In the genomic region with DNA sequence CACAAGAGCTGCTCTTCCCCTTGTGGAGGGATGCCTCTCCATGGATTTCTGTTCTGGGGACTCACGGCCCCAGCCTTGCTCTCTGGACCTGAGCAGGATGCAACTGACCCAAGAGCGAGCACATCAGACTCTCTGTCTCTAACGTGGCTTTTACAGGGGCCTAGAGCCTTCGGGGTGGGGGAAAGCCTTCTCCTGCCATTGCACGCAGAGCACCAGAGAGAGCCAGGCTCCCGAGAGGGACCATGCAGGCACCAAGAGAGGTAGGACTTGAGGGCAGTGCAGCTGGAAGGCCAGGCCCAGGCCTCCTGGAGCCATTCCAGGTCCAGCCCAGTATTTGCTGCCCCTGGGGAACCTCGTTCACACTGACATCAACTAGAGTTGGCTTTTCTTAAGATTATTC, we compare ENCODE assay signal across 24 cellular contexts.
"Had no signal": no experiment of that assay in that cellular context is flagged by ENCODE, and none has a peak within 500 bp of the region (broad histone marks: within the 10 kb centered on the region; RNA-seq: fewer than 3 reads in every experiment).

No MANE protein-coding gene starts in this region.

- H3K27ac ChIP-seq: SJSA1 had no signal

- H3K36me3 ChIP-seq: SJSA1 had no signal

- H3K27ac Mint-ChIP-seq: activated B cell treated with CpG ODN at 0.5 μM for 24 hours; activated CD4-positive, alpha-beta T cell treated with anti-CD3 and anti-CD28 coated beads, Interleukin-2, amount 10 ng/mL, durations not matched to agents 24 days and 14 days; activated naive CD4-positive, alpha-beta T cell treated with anti-CD3 and anti-CD28 coated beads for 36 hours; activated naive CD8-positive, alpha-beta T cell; brain; T-helper 17 cell had no signal

- H3K27me3 ChIP-seq: SJSA1 had no signal

- ATAC-seq: activated T-cell treated with anti-CD3 and anti-CD28 coated beads, Interleukin-2, amount 50 U/mL, for 4 hours; K562; PC-3; T-helper 17 cell had no signal

- H3K9me3 Mint-ChIP-seq: activated naive CD4-positive, alpha-beta T cell treated with anti-CD3 and anti-CD28 coated beads for 36 hours had no signal

- H3K27me3 Mint-ChIP-seq: activated B cell treated with CpG ODN at 0.5 μM for 24 hours; activated CD4-positive, alpha-beta T cell treated with anti-CD3 and anti-CD28 coated beads, Interleukin-2, amount 10 ng/mL, durations not matched to agents 24 days and 14 days; activated naive CD8-positive, alpha-beta T cell had no signal

- H3K4me3 ChIP-seq: K562, SJSA1 had no signal

- DNase-seq: activated B cell treated with CpG ODN at 0.5 μM for 24 hours; activated CD4-positive, alpha-beta T cell treated with anti-CD3 and anti-CD28 coated beads for 1 hour; activated CD4-positive, alpha-beta T cell treated with anti-CD3 and anti-CD28 coated beads, Interleukin-2, amount 10 ng/mL, durations not matched to agents 24 days and 14 days; activated CD4-positive, alpha-beta T cell treated with anti-CD3 and anti-CD28 coated beads, Interleukin-2, amount 50 U/mL, for 48 hours; activated effector memory CD4-positive, alpha-beta T cell treated with anti-CD3 and anti-CD28 coated beads, Interleukin-2, amount 50 U/mL, for 16 hours; activated naive CD4-positive, alpha-beta T cell treated with anti-CD3 and anti-CD28 coated beads for 36 hours; activated T-cell treated with anti-CD3 and anti-CD28 coated beads, Interleukin-2, amount 50 U/mL, for 4 hours; amygdala; Karpas-422; MM.1S; NCI-H1105 treated with DMSO at 0.1 percent for 48 hours; NCI-H1436 treated with DMSO at 0.1 percent for 48 hours; NCI-H187; NCI-H2081; NCI-H510A treated with DMSO at 0.1 percent for 48 hours; NCI-H69; PC-3; SHP77; T-helper 17 cell; T-helper 9 cell had no signal

- H3K36me3 Mint-ChIP-seq: activated naive CD8-positive, alpha-beta T cell had no signal

- H3K4me1 ChIP-seq: SJSA1 had no signal

- H3K4me3 Mint-ChIP-seq: activated B cell treated with CpG ODN at 0.5 μM for 24 hours; activated CD4-positive, alpha-beta T cell treated with anti-CD3 and anti-CD28 coated beads, Interleukin-2, amount 10 ng/mL, durations not matched to agents 24 days and 14 days; activated naive CD4-positive, alpha-beta T cell treated with anti-CD3 and anti-CD28 coated beads for 36 hours; activated naive CD8-positive, alpha-beta T cell; activated T-cell treated with anti-CD3 and anti-CD28 coated beads, Interleukin-2, amount 50 U/mL, for 4 hours; brain; T-helper 17 cell had no signal

- H3K4me1 Mint-ChIP-seq: activated B cell treated with CpG ODN at 0.5 μM for 24 hours; activated CD4-positive, alpha-beta T cell treated with anti-CD3 and anti-CD28 coated beads, Interleukin-2, amount 10 ng/mL, durations not matched to agents 24 days and 14 days; brain; T-helper 17 cell had no signal
